12 cellular contexts compared by ENCODE assay signal in the genomic region with DNA sequence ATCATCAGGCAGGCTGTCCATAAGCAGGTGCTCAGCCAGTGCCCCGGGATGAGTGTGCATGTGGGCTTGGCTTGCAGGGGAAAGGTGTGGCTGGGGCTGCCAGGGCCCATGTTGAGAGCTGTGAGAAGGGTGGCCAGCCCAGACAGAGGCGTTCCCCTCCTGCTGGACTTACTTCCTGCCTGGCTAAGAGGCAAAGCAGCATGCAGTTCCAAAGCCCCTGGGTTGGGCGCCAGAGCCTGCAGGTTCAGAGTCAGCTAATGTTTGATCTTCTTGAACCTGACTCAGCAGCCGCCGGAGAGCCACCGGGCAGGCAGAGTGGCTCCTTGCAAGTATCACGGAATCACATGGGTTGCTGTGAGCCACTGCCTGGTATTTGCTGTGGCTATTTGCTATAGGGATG.
DNase-seq lines count a peak whose midpoint lies in the region; ATAC-seq, FAIRE-seq and TF ChIP-seq lines count a peak whose summit lies in the region.
"Had no signal": no experiment of that assay in that cellular context is flagged by ENCODE, and none has a peak within 500 bp of the region (broad histone marks: within the 10 kb centered on the region; RNA-seq: fewer than 3 reads in every experiment).

No MANE protein-coding gene starts in this region.

- H3K4me3 Mint-ChIP-seq in activated T-cell treated with anti-CD3 and anti-CD28 coated beads, Interleukin-2, amount 50 U/mL, for 24 hours: no peak overlapping the region
- H3K4me3 Mint-ChIP-seq: activated T-helper 1 cell treated with anti-CD3 and anti-CD28 coated beads, Interleukin-12 subunit alpha, Interleukin-12 subunit beta, Interleukin-2, Interleukin-4 antibody, amounts not matched to agents 30 ng/mL and 10 ng/mL and 1 ng/mL, durations not matched to agents 14 hours and 24 hours and 36 hours had no signal

- no peak overlapping the region for H3K4me3 ChIP-seq in WERI-Rb-1 (ENCODE audit: low read depth, low read length)
- H3K4me3 ChIP-seq in HepG2 (replicated peaks in 1 of 3; ENCODE audit: insufficient read depth in 1 of 3, low read depth in 2 of 3, low read length in 3 of 3): no peak overlapping the region
- H3K4me3 ChIP-seq: vagina had no signal

- H2AFZ ChIP-seq in HepG2 (ENCODE audit: low read length): no peak overlapping the region

- H3K36me3 Mint-ChIP-seq in activated T-cell treated with anti-CD3 and anti-CD28 coated beads, Interleukin-2, amount 50 U/mL, for 24 hours (ENCODE audit: low read depth): no peaks in the 10 kb centered on the region

- no peak overlapping the region for H3K4me2 ChIP-seq in HepG2 (ENCODE audit: low read depth, low read length)

- POLR2A ChIA-PET in HepG2 (lab: Yijun Ruan, JAX): no interaction called here

- peaks cover 5% of the 10 kb centered on the region; the same call in 1 of the 2 replicates for H3K4me1 ChIP-seq in HepG2 (ENCODE audit: insufficient read depth, low read length)

- H3K4me1 Mint-ChIP-seq in activated T-cell treated with anti-CD3 and anti-CD28 coated beads, Interleukin-2, amount 50 U/mL, for 24 hours (ENCODE audit: low read depth): no peaks in the 10 kb centered on the region

- DNase-seq in COR-L47 (lab: John Stamatoyannopoulos, UW) (peak; percentile 95), NCI-H1436 treated with DMSO at 0.1 percent for 48 hours (lab: John Stamatoyannopoulos, UW) (peak; percentile 13), WERI-Rb-1 (peak; percentile 57), HepG2 (ENCODE audit: low spot score) (peak; percentile 4), D341Med (ENCODE audit: low spot score) (no peak)
- DNase-seq in activated T-cell treated with anti-CD3 and anti-CD28 coated beads, Interleukin-2, amount 50 U/mL, for 24 hours: no peak
- no peak for DNase-seq in activated CD4-positive, alpha-beta T cell treated with anti-CD3 and anti-CD28 coated beads for 48 hours
- DNase-seq: Karpas-422; stimulated activated CD4-positive, alpha-beta T cell treated with anti-CD3 and anti-CD28 coated beads, Interleukin-2, amount 100 ng/mL, for 24 hours had no signal

- intact Hi-C loops in HepG2 (cut with micrococcal nuclease; ENCODE audit: unreplicated experiment): no loop called here

- no peak for TF ChIP-seq POLR2A in HepG2 (IDR thresholded peaks at IDR 0.05; ENCODE audit: insufficient read depth in 1 of 2, low read depth in 2 of 2, low read length in 2 of 2)

- no peaks in the 10 kb centered on the region for H3K27me3 ChIP-seq in WERI-Rb-1 (ENCODE audit: insufficient read depth, low read depth, severe bottlenecking)
- peaks cover 0 to 14% of the 10 kb centered on the region in 2 experiments; a peak in 1 of 5 replicates for H3K27me3 ChIP-seq in HepG2 (ENCODE audit: control insufficient read depth in 1 of 2, insufficient read depth in 2 of 2, low read length in 2 of 2)
- H3K27me3 ChIP-seq: vagina had no signal

- no TSS peak for BruUV-seq in HepG2 (replicated peaks; lab: Mats Ljungman, UMichigan)

- H3K27ac Mint-ChIP-seq in activated T-cell treated with anti-CD3 and anti-CD28 coated beads, Interleukin-2, amount 50 U/mL, for 24 hours: no peak overlapping the region
- H3K27ac Mint-ChIP-seq: activated T-helper 1 cell treated with anti-CD3 and anti-CD28 coated beads, Interleukin-12 subunit alpha, Interleukin-12 subunit beta, Interleukin-2, Interleukin-4 antibody, amounts not matched to agents 30 ng/mL and 10 ng/mL and 1 ng/mL, durations not matched to agents 14 hours and 24 hours and 36 hours had no signal

- TF ChIP-seq EP300 in HepG2 (IDR thresholded peaks at IDR 0.05; ENCODE audit: low read depth in 2 of 2, low read length in 2 of 2) (no peak), HepG2 (CRISPR knock-in tag; IDR thresholded peaks at IDR 0.05; ENCODE audit: borderline replicate concordance) (no peak)

- 0 out of 2 replicates have a peak, but pooled peaks have one; percentile 1 for TF ChIP-seq CTCF in WERI-Rb-1 (IDR thresholded peaks at IDR 0.05; ENCODE audit: low read depth, low read length)
- no peak for TF ChIP-seq CTCF in HepG2 (CRISPR knock-in tag; IDR thresholded peaks at IDR 0.05)

- H3K36me3 ChIP-seq in WERI-Rb-1 (no peaks in the 10 kb centered on the region), HepG2 (replicated peaks in 1 of 2; ENCODE audit: control insufficient read depth in 1 of 2, insufficient read depth in 2 of 2, low read length in 2 of 2) (no peaks in the 10 kb centered on the region)
- H3K36me3 ChIP-seq: vagina had no signal

- 3% methylated on average over 5 of the region's 7 CpGs for WGBS in HepG2 (ENCODE audit: low lambda C conversion rate)

- H3K9ac ChIP-seq in HepG2 (ENCODE audit: insufficient read depth, low read depth, low read length): no peak overlapping the region

- no peaks in the 10 kb centered on the region for H3K9me3 ChIP-seq in WERI-Rb-1 (ENCODE audit: severe bottlenecking)
- no peaks in the 10 kb centered on the region for H3K9me3 ChIP-seq in HepG2 (ENCODE audit: low read length)
- H3K9me3 ChIP-seq: vagina had no signal

- no peak for TF ChIP-seq RAD21 in HepG2 (CRISPR knock-in tag; IDR thresholded peaks at IDR 0.05)

- CTCF ChIA-PET in HepG2 (lab: Yijun Ruan, JAX; ENCODE audit: low intra/inter-chr PET ratio, low total read pairs): no interaction called here

- in situ Hi-C loops in HepG2 (cut with HindIII; ENCODE audit: extremely low pct_ligation_motif_present, low pct_unique_long_range_greater_than_20kb): no loop called here

- H3K27ac ChIP-seq in WERI-Rb-1: peak overlapping the region; percentile 39
- H3K27ac ChIP-seq in HepG2 (ENCODE audit: extremely low read length, insufficient read depth, low read length): no peak overlapping the region
- H3K27ac ChIP-seq: vagina had no signal

- ATAC-seq in HepG2 (peak; percentile 79), HG02763 (IDR thresholded peaks at IDR 0.05; ENCODE audit: unreplicated experiment) (no peak)

- H3K27me3 Mint-ChIP-seq in activated T-cell treated with anti-CD3 and anti-CD28 coated beads, Interleukin-2, amount 50 U/mL, for 24 hours: no peaks in the 10 kb centered on the region

- no peak for FAIRE-seq in HepG2 (lab: Jason Lieb, UNC)

- no peaks in the 10 kb centered on the region for H3K79me2 ChIP-seq in HepG2 (ENCODE audit: insufficient read depth, low read length)

- H4K20me1 ChIP-seq in HepG2 (ENCODE audit: insufficient read depth, low read length): no peaks in the 10 kb centered on the region

- H3K9me3 Mint-ChIP-seq in activated T-cell treated with anti-CD3 and anti-CD28 coated beads, Interleukin-2, amount 50 U/mL, for 24 hours: no peaks in the 10 kb centered on the region
- H3K9me3 Mint-ChIP-seq: activated T-helper 1 cell treated with anti-CD3 and anti-CD28 coated beads, Interleukin-12 subunit alpha, Interleukin-12 subunit beta, Interleukin-2, Interleukin-4 antibody, amounts not matched to agents 30 ng/mL and 10 ng/mL and 1 ng/mL, durations not matched to agents 14 hours and 24 hours and 36 hours had no signal

TF ChIP-seq in HepG2, 621 proteins besides CTCF, POLR2A, EP300 and RAD21 (continues in another document):
- TF ChIP-seq, protein P1, sequence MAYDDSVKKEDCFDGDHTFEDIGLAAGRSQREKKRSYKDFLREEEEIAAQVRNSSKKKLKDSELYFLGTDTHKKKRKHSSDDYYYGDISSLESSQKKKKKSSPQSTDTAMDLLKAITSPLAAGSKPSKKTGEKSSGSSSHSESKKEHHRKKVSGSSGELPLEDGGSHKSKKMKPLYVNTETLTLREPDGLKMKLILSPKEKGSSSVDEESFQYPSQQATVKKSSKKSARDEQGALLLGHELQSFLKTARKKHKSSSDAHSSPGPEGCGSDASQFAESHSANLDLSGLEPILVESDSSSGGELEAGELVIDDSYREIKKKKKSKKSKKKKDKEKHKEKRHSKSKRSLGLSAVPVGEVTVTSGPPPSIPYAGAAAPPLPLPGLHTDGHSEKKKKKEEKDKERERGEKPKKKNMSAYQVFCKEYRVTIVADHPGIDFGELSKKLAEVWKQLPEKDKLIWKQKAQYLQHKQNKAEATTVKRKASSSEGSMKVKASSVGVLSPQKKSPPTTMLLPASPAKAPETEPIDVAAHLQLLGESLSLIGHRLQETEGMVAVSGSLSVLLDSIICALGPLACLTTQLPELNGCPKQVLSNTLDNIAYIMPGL (CRISPR knock-in tag; IDR thresholded peaks at IDR 0.05; ENCODE audit: borderline replicate concordance in 1 of 2, low read depth in 1 of 2): no peak
- TF ChIP-seq, protein P2, sequence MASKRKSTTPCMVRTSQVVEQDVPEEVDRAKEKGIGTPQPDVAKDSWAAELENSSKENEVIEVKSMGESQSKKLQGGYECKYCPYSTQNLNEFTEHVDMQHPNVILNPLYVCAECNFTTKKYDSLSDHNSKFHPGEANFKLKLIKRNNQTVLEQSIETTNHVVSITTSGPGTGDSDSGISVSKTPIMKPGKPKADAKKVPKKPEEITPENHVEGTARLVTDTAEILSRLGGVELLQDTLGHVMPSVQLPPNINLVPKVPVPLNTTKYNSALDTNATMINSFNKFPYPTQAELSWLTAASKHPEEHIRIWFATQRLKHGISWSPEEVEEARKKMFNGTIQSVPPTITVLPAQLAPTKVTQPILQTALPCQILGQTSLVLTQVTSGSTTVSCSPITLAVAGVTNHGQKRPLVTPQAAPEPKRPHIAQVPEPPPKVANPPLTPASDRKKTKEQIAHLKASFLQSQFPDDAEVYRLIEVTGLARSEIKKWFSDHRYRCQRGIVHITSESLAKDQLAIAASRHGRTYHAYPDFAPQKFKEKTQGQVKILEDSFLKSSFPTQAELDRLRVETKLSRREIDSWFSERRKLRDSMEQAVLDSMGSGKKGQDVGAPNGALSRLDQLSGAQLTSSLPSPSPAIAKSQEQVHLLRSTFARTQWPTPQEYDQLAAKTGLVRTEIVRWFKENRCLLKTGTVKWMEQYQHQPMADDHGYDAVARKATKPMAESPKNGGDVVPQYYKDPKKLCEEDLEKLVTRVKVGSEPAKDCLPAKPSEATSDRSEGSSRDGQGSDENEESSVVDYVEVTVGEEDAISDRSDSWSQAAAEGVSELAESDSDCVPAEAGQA (IDR thresholded peaks at IDR 0.05; ENCODE audit: low read depth): no peak
- TF ChIP-seq, protein P2 (CRISPR knock-in tag; IDR thresholded peaks at IDR 0.05; ENCODE audit: borderline replicate concordance): no peak

Comparison
In these comparisons a context has a peak if more than half of its experiments do, and no peak if none do; other contexts are left out.
1. DNase-seq: peak in COR-L47 (single experiment), NCI-H1436 treated with DMSO at 0.1 percent for 48 hours (single experiment), WERI-Rb-1 (single experiment) and HepG2 (single experiment); none in activated T-cell treated with anti-CD3 and anti-CD28 coated beads, Interleukin-2, amount 50 U/mL, for 24 hours (single experiment), activated CD4-positive, alpha-beta T cell treated with anti-CD3 and anti-CD28 coated beads for 48 hours (single experiment) and D341Med (single experiment).